8 cellular contexts compared by ENCODE assay signal in genomic region chr3:136249593-136250225, GRCh38. TPM values are rescaled to one million over a fixed set of nuclear protein-coding genes. Genes with fewer than 3 reads are reported as not detected.
DNase-seq lines count a peak whose midpoint lies in the region; ATAC-seq and TF ChIP-seq lines count a peak whose summit lies in the region.

No MANE protein-coding gene starts in this region.

- no peaks in the 10 kb centered on the region for H3K9me3 Mint-ChIP-seq in activated CD8-positive, alpha-beta T cell treated with anti-CD3 and anti-CD28 coated beads for 36 hours
- H3K9me3 Mint-ChIP-seq in immature natural killer cell, result no peaks in the 10 kb centered on the region

- no peak for TF ChIP-seq POLR2A in suprapubic skin (IDR thresholded peaks at IDR 0.05)

- H3K4me3 Mint-ChIP-seq in activated CD8-positive, alpha-beta T cell treated with anti-CD3 and anti-CD28 coated beads for 36 hours, result peak overlapping the region; percentile 84
- peak overlapping the region; percentile 91 to 96 (median 93) for H3K4me3 Mint-ChIP-seq in immature natural killer cell

- H3K36me3 ChIP-seq in suprapubic skin, result no peaks in the 10 kb centered on the region

- no peak for TF ChIP-seq CTCF in activated CD8-positive, alpha-beta T cell treated with anti-CD3 and anti-CD28 coated beads for 36 hours (IDR thresholded peaks at IDR 0.05)
- no peak for TF ChIP-seq CTCF in suprapubic skin (IDR thresholded peaks at IDR 0.05)

- peaks cover 19% of the 10 kb centered on the region for H3K4me1 ChIP-seq in suprapubic skin

- intact Hi-C loops in activated CD8-positive, alpha-beta T cell treated with anti-CD3 and anti-CD28 coated beads for 36 hours (cut with micrococcal nuclease), result loop anchor here (2.0 to 5.0 kb wide), 2 partner anchors 53 to 172 kb away; partner anchors contain the start of gene MSL2

- H3K9me3 ChIP-seq in suprapubic skin, result no peaks in the 10 kb centered on the region

- H3K27ac Mint-ChIP-seq in activated CD8-positive, alpha-beta T cell treated with anti-CD3 and anti-CD28 coated beads for 36 hours, result peak overlapping the region; percentile 96
- peak overlapping the region; percentile 91 to 94 (median 93) for H3K27ac Mint-ChIP-seq in immature natural killer cell

- peaks cover 16% of the 10 kb centered on the region for H3K4me1 Mint-ChIP-seq in activated CD8-positive, alpha-beta T cell treated with anti-CD3 and anti-CD28 coated beads for 36 hours (ENCODE audit: low read depth)
- peaks cover 21 to 23% of the 10 kb centered on the region in 2 donors for H3K4me1 Mint-ChIP-seq in immature natural killer cell

- peak overlapping the region; percentile 58 for H3K4me3 ChIP-seq in suprapubic skin

- no peaks in the 10 kb centered on the region for H3K27me3 Mint-ChIP-seq in activated CD8-positive, alpha-beta T cell treated with anti-CD3 and anti-CD28 coated beads for 36 hours
- H3K27me3 Mint-ChIP-seq in immature natural killer cell (ENCODE audit: low read depth in 3 of 3), result peaks cover 2 to 6% (median 2%) of the 10 kb centered on the region in 3 donors

- POLR2A ChIA-PET in activated CD8-positive, alpha-beta T cell treated with anti-CD3 and anti-CD28 coated beads for 36 hours (lab: Charles Lee), result interaction anchor here (0.6 to 2.5 kb wide), 4 partner anchors 53 to 503 kb away, joined by 3 to 13 read pairs (median 6); partner anchors contain the start of genes MSL2 and STAG1

- CTCF ChIA-PET in activated CD8-positive, alpha-beta T cell treated with anti-CD3 and anti-CD28 coated beads for 36 hours (lab: Charles Lee), result interaction anchor here (0.9 to 1.6 kb wide), 3 partner anchors 18 to 283 kb away, joined by 3 to 6 read pairs (median 3); no protein-coding TSS in a partner anchor

- H3K27ac ChIP-seq in suprapubic skin, result peak overlapping the region; percentile 87

- no peaks in the 10 kb centered on the region for H3K27me3 ChIP-seq in suprapubic skin

- WGBS in suprapubic skin, result 44% methylated on average over 11 of the region's 11 CpGs

- no peak for ATAC-seq in activated CD8-positive, alpha-beta T cell treated with anti-CD3 and anti-CD28 coated beads for 36 hours
- no peak for ATAC-seq in GM19023 (IDR thresholded peaks at IDR 0.05; ENCODE audit: unreplicated experiment)

- DNase-seq in NOMO-1 treated with DMSO at 0.1 percent for 48 hours (lab: John Stamatoyannopoulos, UW; ENCODE audit: unreplicated experiment) (peak; percentile 6), NOMO-1 treated with dmso at 0.1 percent for 144 hours (lab: John Stamatoyannopoulos, UW; ENCODE audit: unreplicated experiment) (no peak), immature natural killer cell (no peak), suprapubic skin (ENCODE audit: low spot score in 2 of 2) (no peak), HCEC 1CT (no peak), NCI-H774 (lab: John Stamatoyannopoulos, UW) (no peak)
- DNase-seq in activated CD8-positive, alpha-beta T cell treated with anti-CD3 and anti-CD28 coated beads for 36 hours, result no peak

- TF ChIP-seq EP300 in suprapubic skin (IDR thresholded peaks at IDR 0.05), result no peak

- H3K36me3 Mint-ChIP-seq in activated CD8-positive, alpha-beta T cell treated with anti-CD3 and anti-CD28 coated beads for 36 hours (ENCODE audit: low read depth), result no peaks in the 10 kb centered on the region
- peaks cover 0 to 3% (median 0%) of the 10 kb centered on the region in 3 donors for H3K36me3 Mint-ChIP-seq in immature natural killer cell

RNA-seq across cellular contexts. Expression of gene PCCB, which starts 0.4 kb away (rescaled TPM):
- total RNA-seq in activated CD8-positive, alpha-beta T cell treated with anti-CD3 and anti-CD28 coated beads for 36 hours, result 10 to 100 TPM; 61.5 to 61.8 TPM
- polyA plus RNA-seq in immature natural killer cell, result 10 to 100 TPM; 41.8 to 73.3 (median 61.5) TPM
- total RNA-seq in suprapubic skin, result 10 to 100 TPM; 23.0 to 34.7 (median 28.6) TPM

RNA-seq across cellular contexts. Expression of gene MSL2, which starts 53.6 kb away (rescaled TPM):
- total RNA-seq in activated CD8-positive, alpha-beta T cell treated with anti-CD3 and anti-CD28 coated beads for 36 hours, result 10 to 100 TPM; 35.8 to 36.8 TPM
- 10 to 100 TPM; 25.9 to 39.0 (median 33.0) TPM for polyA plus RNA-seq in immature natural killer cell
- 10 to 100 TPM; 25.4 to 71.1 (median 44.0) TPM for total RNA-seq in suprapubic skin
